In the genomic region with DNA sequence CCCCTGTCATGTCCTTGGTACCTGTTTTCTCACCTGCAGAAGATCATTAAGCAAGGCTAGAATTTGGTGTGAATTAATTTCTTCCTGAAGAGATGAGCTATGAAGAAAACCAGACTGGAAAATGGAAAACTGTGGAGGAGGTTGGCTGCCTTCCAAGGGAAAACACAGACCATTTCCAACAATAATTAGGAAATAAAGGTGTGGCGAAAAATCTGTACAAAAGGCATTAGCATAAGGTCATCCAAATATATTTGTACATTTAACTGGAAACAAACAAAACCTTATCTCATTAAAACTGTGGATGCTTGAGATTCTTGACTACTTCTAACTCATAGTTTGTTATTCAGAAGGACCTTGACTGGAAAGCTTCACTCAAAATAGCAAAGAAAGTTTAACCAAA, we compare ENCODE assay signal across 8 cellular contexts. TPM values are rescaled to one million over a fixed set of nuclear protein-coding genes. Genes with fewer than 3 reads are reported as not detected.
DNase-seq lines count a peak whose midpoint lies in the region; ATAC-seq and TF ChIP-seq lines count a peak whose summit lies in the region.

No MANE protein-coding gene starts in this region.

- no peak overlapping the region for H3K27ac ChIP-seq in SU-DHL-6 (ENCODE audit: low read depth, low read length)

- peak overlapping the region; percentile 81 for H3K4me2 ChIP-seq in SU-DHL-6 (ENCODE audit: low read depth, low read length, poor library complexity, severe bottlenecking)

- H3K27me3 ChIP-seq in SU-DHL-6 (ENCODE audit: low read length) = no peaks in the 10 kb centered on the region

- no peak for TF ChIP-seq CTCF in SU-DHL-6 (IDR thresholded peaks at IDR 0.05; ENCODE audit: insufficient read depth, low read length, poor library complexity, severe bottlenecking)
- TF ChIP-seq CTCF in epithelial cell of proximal tubule (conservative IDR thresholded peaks at IDR 0.05; ENCODE audit: low read depth, low read length) = no peak

- no peak overlapping the region for H2AFZ ChIP-seq in SU-DHL-6 (ENCODE audit: low read depth, low read length, severe bottlenecking)

- peaks cover 5% of the 10 kb centered on the region; the same call in 1 of the 2 replicates for H3F3A ChIP-seq in SU-DHL-6 (ENCODE audit: insufficient read depth)

- no peaks in the 10 kb centered on the region; the same call in 1 of the 2 replicates for H3K79me2 ChIP-seq in SU-DHL-6 (ENCODE audit: insufficient read depth, low read length)

- no peak for DNase-seq in epithelial cell of proximal tubule (ENCODE audit: low read depth)
- DNase-seq in renal cortical epithelial cell (ENCODE audit: low read depth) = peak; percentile 66
- no peak for DNase-seq in stimulated activated CD4-positive, alpha-beta T cell treated with anti-CD3 and anti-CD28 coated beads, Interleukin-4, amount 100 ng/mL, for 1 hour
- DNase-seq in COLO668 (lab: John Stamatoyannopoulos, UW; ENCODE audit: unreplicated experiment) = no peak

- H3K9me2 ChIP-seq in SU-DHL-6 (replicated peaks; ENCODE audit: insufficient read depth, low read length) = no peaks in the 10 kb centered on the region

- ATAC-seq in HG03045 (IDR thresholded peaks at IDR 0.05; ENCODE audit: unreplicated experiment) = no peak
- ATAC-seq in GM21529 (IDR thresholded peaks at IDR 0.05; ENCODE audit: unreplicated experiment) = no peak

- H4K20me1 ChIP-seq in SU-DHL-6 (ENCODE audit: low read depth, low read length) = no peaks in the 10 kb centered on the region

- 0 out of 2 replicates have a peak, but pooled peaks cover 7% of the 10 kb centered on the region for H3K36me3 ChIP-seq in SU-DHL-6 (ENCODE audit: low read length)

- no peak overlapping the region for H3K9ac ChIP-seq in SU-DHL-6 (ENCODE audit: low read length)

- H3K9me3 ChIP-seq in SU-DHL-6 (ENCODE audit: insufficient read depth, low read length) = peaks cover 6% of the 10 kb centered on the region; the same call in 1 of the 2 replicates

- H3K4me3 ChIP-seq in GM08714 (ENCODE audit: low read length) (peak overlapping the region; percentile 47; the same call in 1 of the 2 replicates), SU-DHL-6 (ENCODE audit: insufficient read depth, low read length, poor library complexity, severe bottlenecking) (no peak overlapping the region), epithelial cell of proximal tubule (ENCODE audit: low read depth, low read length) (peak overlapping the region; percentile 93)

RNA-seq across cellular contexts. Expression of a gene that starts 1.7 kb away (rescaled TPM):
- total RNA-seq in epithelial cell of proximal tubule (19.7 and 28.2 TPM in 2 replicates), renal cortical epithelial cell (27.7 and 36.8 TPM in 2 replicates)

RNA-seq across cellular contexts. Expression of a gene that starts 50.7 kb away (rescaled TPM):
- total RNA-seq in epithelial cell of proximal tubule (25.8 and 30.4 TPM in 2 replicates), renal cortical epithelial cell (39.9 and 49.0 TPM in 2 replicates)
